8 cellular contexts compared by ENCODE assay signal in genomic region chr12:123601602-123602489, GRCh38. TPM values are rescaled to one million over a fixed set of nuclear protein-coding genes. Genes with fewer than 3 reads are reported as not detected.
A peak's percentile ranks its signal among the peaks of the same experiment; 100 is the strongest.
DNase-seq lines count a peak whose midpoint lies in the region; ATAC-seq, FAIRE-seq and TF ChIP-seq lines count a peak whose summit lies in the region.

A gene with protein sequence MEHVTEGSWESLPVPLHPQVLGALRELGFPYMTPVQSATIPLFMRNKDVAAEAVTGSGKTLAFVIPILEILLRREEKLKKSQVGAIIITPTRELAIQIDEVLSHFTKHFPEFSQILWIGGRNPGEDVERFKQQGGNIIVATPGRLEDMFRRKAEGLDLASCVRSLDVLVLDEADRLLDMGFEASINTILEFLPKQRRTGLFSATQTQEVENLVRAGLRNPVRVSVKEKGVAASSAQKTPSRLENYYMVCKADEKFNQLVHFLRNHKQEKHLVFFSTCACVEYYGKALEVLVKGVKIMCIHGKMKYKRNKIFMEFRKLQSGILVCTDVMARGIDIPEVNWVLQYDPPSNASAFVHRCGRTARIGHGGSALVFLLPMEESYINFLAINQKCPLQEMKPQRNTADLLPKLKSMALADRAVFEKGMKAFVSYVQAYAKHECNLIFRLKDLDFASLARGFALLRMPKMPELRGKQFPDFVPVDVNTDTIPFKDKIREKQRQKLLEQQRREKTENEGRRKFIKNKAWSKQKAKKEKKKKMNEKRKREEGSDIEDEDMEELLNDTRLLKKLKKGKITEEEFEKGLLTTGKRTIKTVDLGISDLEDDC (plus strand): TSS chr12:123602099. CDS start chr12:123602149, 50 bp downstream.

- in situ Hi-C loops in GM18951 (cut with MboI; ENCODE audit: low sequenced_read_pairs, unreplicated experiment) (no loop called here), HepG2 (cut with HindIII; ENCODE audit: extremely low pct_ligation_motif_present, low pct_unique_long_range_greater_than_20kb) (no loop called here)

- TF ChIP-seq EP300 in HepG2 (IDR thresholded peaks at IDR 0.05; ENCODE audit: low read depth in 2 of 2, low read length in 2 of 2) (peak; percentile 32 to 42; a peak in 1 of 4 replicates), HepG2 (CRISPR knock-in tag; IDR thresholded peaks at IDR 0.05; ENCODE audit: borderline replicate concordance) (peak; percentile 36; the same call in 1 of the 2 replicates)

- ATAC-seq in HG03175 (IDR thresholded peaks at IDR 0.05; ENCODE audit: unreplicated experiment) (peak; percentile 86), HepG2 (peak; percentile 92)

- intact Hi-C loops in activated CD4-positive, alpha-beta T cell treated with anti-CD3 and anti-CD28 coated beads, Interleukin-2, amount 10 ng/mL, durations not matched to agents 24 days and 14 days (cut with micrococcal nuclease), result loop anchor here (1.0 kb wide), 1 partner anchor 31 kb away; the partner anchor contains the start of genes EIF2B1 and GTF2H3
- intact Hi-C loops in HepG2 (cut with micrococcal nuclease; ENCODE audit: unreplicated experiment), result no loop called here

- peak within 1 kb of the TSS; percentile 93 to 100 (median 93) for H3K4me3 ChIP-seq in HepG2 (replicated peaks in 1 of 3; ENCODE audit: insufficient read depth in 1 of 3, low read depth in 2 of 3, low read length in 3 of 3)

- peak within 1 kb of the TSS; percentile 93 for H3K4me3 Mint-ChIP-seq in activated CD4-positive, alpha-beta T cell treated with anti-CD3 and anti-CD28 coated beads, Interleukin-2, amount 10 ng/mL, durations not matched to agents 24 days and 14 days

- 0% methylated on average over 18 of the region's 81 CpGs for whole genome bisulfite sequencing in HepG2 (ENCODE audit: low lambda C conversion rate)

- FAIRE-seq in HepG2 (lab: Jason Lieb, UNC), result no peak

- H3K27me3 Mint-ChIP-seq in activated CD4-positive, alpha-beta T cell treated with anti-CD3 and anti-CD28 coated beads, Interleukin-2, amount 10 ng/mL, durations not matched to agents 24 days and 14 days, result no peaks in the 10 kb centered on the region

- no peaks in the 10 kb centered on the region for H3K27me3 ChIP-seq in HepG2 (ENCODE audit: control insufficient read depth in 1 of 2, insufficient read depth in 2 of 2, low read length in 2 of 2)

- POLR2A ChIA-PET in HepG2 (lab: Yijun Ruan, JAX), result interaction anchor here (0.7 to 2.5 kb wide), 8 partner anchors 11 to 369 kb away, joined by 3 to 10 read pairs (median 6); partner anchors contain the start of genes KMT5A, MPHOSPH9, MTRFR and SNRNP35

- H3K27ac ChIP-seq in HepG2 (ENCODE audit: extremely low read length, insufficient read depth, low read length), result peak within 1 kb of the TSS; percentile 97

- no peaks in the 10 kb centered on the region for H3K9me3 ChIP-seq in HepG2 (ENCODE audit: low read length)

- peak within 1 kb of the TSS; percentile 99 for H3K4me2 ChIP-seq in HepG2 (ENCODE audit: low read depth, low read length)

- H3K4me1 ChIP-seq in HepG2 (ENCODE audit: insufficient read depth, low read length), result peaks cover 29% of the 10 kb centered on the region

- H3K9ac ChIP-seq in HepG2 (ENCODE audit: insufficient read depth, low read depth, low read length), result peak within 1 kb of the TSS; percentile 97

- H2AFZ ChIP-seq in HepG2 (ENCODE audit: low read length), result no peak within 1 kb of the TSS

- BruUV-seq in HepG2 (replicated peaks; lab: Mats Ljungman, UMichigan), result TSS peak; percentile 87

- H3K9me3 Mint-ChIP-seq in activated CD4-positive, alpha-beta T cell treated with anti-CD3 and anti-CD28 coated beads, Interleukin-2, amount 10 ng/mL, durations not matched to agents 24 days and 14 days, result no peaks in the 10 kb centered on the region

- H3K36me3 ChIP-seq in HepG2 (replicated peaks in 1 of 2; ENCODE audit: control insufficient read depth in 1 of 2, insufficient read depth in 2 of 2, low read length in 2 of 2), result peaks cover 15 to 42% of the 10 kb centered on the region in 2 experiments

- H4K20me1 ChIP-seq in HepG2 (ENCODE audit: insufficient read depth, low read length), result no peaks in the 10 kb centered on the region

- peaks cover 50% of the 10 kb centered on the region for H3K36me3 Mint-ChIP-seq in activated CD4-positive, alpha-beta T cell treated with anti-CD3 and anti-CD28 coated beads, Interleukin-2, amount 10 ng/mL, durations not matched to agents 24 days and 14 days (ENCODE audit: low read depth)

- CTCF ChIA-PET in HepG2 (lab: Yijun Ruan, JAX; ENCODE audit: low intra/inter-chr PET ratio, low total read pairs), result interaction anchor here (0.9 kb wide), 1 partner anchor 61 kb away, joined by 4 read pairs; no protein-coding TSS in a partner anchor

- peak; percentile 90 for TF ChIP-seq CTCF in HepG2 (CRISPR knock-in tag; IDR thresholded peaks at IDR 0.05)

- H3K4me1 Mint-ChIP-seq in activated CD4-positive, alpha-beta T cell treated with anti-CD3 and anti-CD28 coated beads, Interleukin-2, amount 10 ng/mL, durations not matched to agents 24 days and 14 days, result peaks cover 19% of the 10 kb centered on the region

- peak; percentile 93 for TF ChIP-seq RAD21 in HepG2 (CRISPR knock-in tag; IDR thresholded peaks at IDR 0.05)

- peaks cover 44% of the 10 kb centered on the region for H3K79me2 ChIP-seq in HepG2 (ENCODE audit: insufficient read depth, low read length)

- peak; percentile 69 to 81 for DNase-seq in AML-193 (lab: John Stamatoyannopoulos, UW)
- peak; percentile 57 for DNase-seq in NCI-H446 treated with DMSO at 0.1 percent for 48 hours (lab: John Stamatoyannopoulos, UW)
- peak; percentile 96 for DNase-seq in activated CD4-positive, alpha-beta T cell treated with anti-CD3 and anti-CD28 coated beads, Interleukin-2, amount 10 ng/mL, durations not matched to agents 24 days and 14 days
- peak; percentile 78 for DNase-seq in dedifferentiated amniotic fluid mesenchymal stem cell (ENCODE audit: extremely low spot score)
- peak; percentile 73 for DNase-seq in HepG2 (ENCODE audit: low spot score)
- peak; percentile 86 for DNase-seq in stimulated activated CD4-positive, alpha-beta T cell treated with anti-CD3 and anti-CD28 coated beads, Interleukin-4, amount 100 ng/mL, for 1 hour

- TF ChIP-seq POLR2A in GM18951 (IDR thresholded peaks at IDR 0.05; ENCODE audit: extremely low read depth, insufficient read depth, insufficient read length), result peak; percentile 96
- TF ChIP-seq POLR2A in HepG2 (IDR thresholded peaks at IDR 0.05; ENCODE audit: insufficient read depth in 1 of 2, low read depth in 2 of 2, low read length in 2 of 2), result peak; percentile 84 to 98

- H3K27ac Mint-ChIP-seq in activated CD4-positive, alpha-beta T cell treated with anti-CD3 and anti-CD28 coated beads, Interleukin-2, amount 10 ng/mL, durations not matched to agents 24 days and 14 days, result peak within 1 kb of the TSS; percentile 94

TF ChIP-seq in HepG2, 621 proteins besides CTCF, POLR2A, EP300 and RAD21 (continues in another document):
- TF ChIP-seq ZSCAN25 (CRISPR knock-in tag; IDR thresholded peaks at IDR 0.05) (peak; percentile 80), MEIS2 (CRISPR knock-in tag; IDR thresholded peaks at IDR 0.05) (peak; percentile 83), KDM5A (IDR thresholded peaks at IDR 0.05; ENCODE audit: borderline replicate concordance, low read length) (peak; percentile 100), ZNF503 (CRISPR knock-in tag; IDR thresholded peaks at IDR 0.05) (peak; percentile 83), GTF3A (CRISPR knock-in tag; conservative IDR thresholded peaks at IDR 0.05) (peak; percentile 96; the same call in 1 of the 2 replicates), ZNF20 (CRISPR knock-in tag; IDR thresholded peaks at IDR 0.05) (no peak), ZNF501 (CRISPR knock-in tag; IDR thresholded peaks at IDR 0.05) (peak; percentile 97; the same call in 1 of the 2 replicates), ZNF607 (CRISPR knock-in tag; IDR thresholded peaks at IDR 0.05; ENCODE audit: borderline replicate concordance) (peak; percentile 71; the same call in 1 of the 2 replicates)

RNA-seq across cellular contexts. Expression of the gene that starts here (rescaled TPM):
- total RNA-seq in activated CD4-positive, alpha-beta T cell treated with anti-CD3 and anti-CD28 coated beads, Interleukin-2, amount 10 ng/mL, durations not matched to agents 24 days and 14 days, result 68.2 and 72.0 TPM in 2 replicates
- total RNA-seq in HepG2 (2016; rRNA removed; fragmentation: Illumina TruSeq; extraction: Trizol), result 29.5 and 37.0 TPM in 2 replicates
- 8.9 and 10.0 TPM in 2 replicates for total RNA-seq in HepG2 (2016; cell fraction: cytosol; rRNA removed; fragmentation: Illumina TruSeq; extraction: Trizol; ENCODE audit: low read depth)
- 26.9 and 38.3 TPM in 2 replicates for total RNA-seq in HepG2 (2016; cell fraction: insoluble cytoplasmic fraction; rRNA removed; fragmentation: Illumina TruSeq; extraction: Trizol)
- 15.6 and 16.1 TPM in 2 replicates for total RNA-seq in HepG2 (2016; cell fraction: membrane; rRNA removed; fragmentation: Illumina TruSeq; extraction: Trizol)
- total RNA-seq in HepG2 (2016; cell fraction: nucleus; rRNA removed; fragmentation: Illumina TruSeq; extraction: Trizol), result 35.7 and 44.5 TPM in 2 replicates
- 21.1 and 22.2 TPM in 2 replicates for polyA plus RNA-seq in HepG2 (2011; rRNA removed)
- polyA plus RNA-seq in HepG2 (2011; cell fraction: cytosol; rRNA removed), result 14.7 and 16.6 TPM in 2 replicates
- polyA plus RNA-seq in HepG2 (2011; cell fraction: nucleus; rRNA removed), result 51.9 and 61.7 TPM in 2 replicates
- polyA plus RNA-seq in HepG2 (2012), result 18.1 and 19.2 TPM in 2 replicates
- polyA plus RNA-seq in HepG2 (2016; cell fraction: cytosol; fragmentation: Illumina TruSeq; extraction: Trizol; ENCODE audit: low read depth), result 2.9 and 3.0 TPM in 2 replicates
- polyA plus RNA-seq in HepG2 (2016; cell fraction: insoluble cytoplasmic fraction; fragmentation: Illumina TruSeq; extraction: Trizol; ENCODE audit: low read depth), result 28.1 and 28.8 TPM in 2 replicates
- polyA plus RNA-seq in HepG2 (2016; cell fraction: membrane; fragmentation: Illumina TruSeq; extraction: Trizol; ENCODE audit: low read depth), result 6.4 and 7.9 TPM in 2 replicates
- 105 and 110 TPM in 2 replicates for polyA plus RNA-seq in HepG2 (2016; cell fraction: nucleus; fragmentation: Illumina TruSeq; extraction: Trizol; ENCODE audit: insufficient read depth, low read depth)
- 19.8 and 42.6 TPM in 2 replicates for polyA minus RNA-seq in HepG2 (2011; rRNA and poly(A)+ RNA removed; ENCODE audit: low replicate concordance)
- polyA minus RNA-seq in HepG2 (2011; cell fraction: cytosol; rRNA and poly(A)+ RNA removed), result 6.6 and 12.3 TPM in 2 replicates
- 42.1 and 43.8 TPM in 2 replicates for polyA minus RNA-seq in HepG2 (2011; cell fraction: nucleus; rRNA and poly(A)+ RNA removed)

Comparison
In these comparisons a context has a peak if more than half of its experiments do, and no peak if none do; other contexts are left out.
1. Peak in every context shown above with its lines: DNase-seq, ATAC-seq, H3K4me3 ChIP-seq and H3K27ac ChIP-seq.